ENCODE assay signal across 1 cellular context in the genomic region with DNA sequence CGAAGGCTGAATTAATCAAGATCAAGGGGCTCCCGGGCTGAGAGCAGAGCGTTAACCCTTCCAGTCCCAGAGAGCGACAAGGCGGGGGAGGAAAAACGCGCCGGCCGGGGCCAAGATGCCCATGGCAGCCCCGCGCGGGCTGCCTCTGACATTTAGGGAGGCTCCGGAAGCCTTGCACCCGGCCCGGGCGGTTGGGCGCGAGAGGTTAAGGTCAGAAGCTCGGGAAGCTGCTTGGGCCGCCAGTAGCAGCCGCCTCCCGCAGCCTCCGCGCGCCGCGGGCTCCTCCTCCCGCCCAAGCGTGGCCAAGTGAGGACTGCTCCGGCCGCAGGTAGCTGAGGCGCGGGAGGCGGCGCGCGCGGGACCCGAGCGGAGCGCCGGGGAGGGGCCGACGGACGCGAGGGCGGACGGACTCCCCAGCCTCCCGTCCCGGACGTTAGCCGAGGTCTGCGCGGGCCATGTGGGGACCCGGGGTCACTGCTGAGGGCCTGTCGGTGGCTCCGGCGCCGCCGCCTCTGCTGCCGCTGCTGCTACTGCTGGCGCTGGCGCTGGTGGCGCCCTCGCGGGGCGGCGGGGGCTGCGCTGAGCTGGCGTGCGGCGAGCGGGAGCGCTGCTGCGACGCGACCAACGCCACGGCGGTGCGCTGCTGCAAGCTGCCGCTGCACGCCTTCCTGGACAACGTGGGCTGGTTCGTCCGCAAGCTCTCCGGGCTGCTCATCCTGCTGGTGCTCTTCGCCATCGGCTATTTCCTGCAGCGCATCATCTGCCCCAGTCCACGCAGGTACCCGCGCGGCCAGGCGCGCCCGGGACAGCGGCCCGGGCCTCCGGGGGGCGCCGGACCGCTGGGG.
A peak's percentile ranks its signal among the peaks of the same experiment; 100 is the strongest.
TF ChIP-seq lines count a peak whose summit lies in the region.

A gene (plus strand): TSS at position 242 of the 845 bp plus-strand sequence. CDS start 214 bp downstream, at position 456.

TF ChIP-seq in K562, 482 proteins besides CTCF, POLR2A, EP300 and RAD21 (continued from another document and continues in another):
- TF ChIP-seq, protein P1, sequence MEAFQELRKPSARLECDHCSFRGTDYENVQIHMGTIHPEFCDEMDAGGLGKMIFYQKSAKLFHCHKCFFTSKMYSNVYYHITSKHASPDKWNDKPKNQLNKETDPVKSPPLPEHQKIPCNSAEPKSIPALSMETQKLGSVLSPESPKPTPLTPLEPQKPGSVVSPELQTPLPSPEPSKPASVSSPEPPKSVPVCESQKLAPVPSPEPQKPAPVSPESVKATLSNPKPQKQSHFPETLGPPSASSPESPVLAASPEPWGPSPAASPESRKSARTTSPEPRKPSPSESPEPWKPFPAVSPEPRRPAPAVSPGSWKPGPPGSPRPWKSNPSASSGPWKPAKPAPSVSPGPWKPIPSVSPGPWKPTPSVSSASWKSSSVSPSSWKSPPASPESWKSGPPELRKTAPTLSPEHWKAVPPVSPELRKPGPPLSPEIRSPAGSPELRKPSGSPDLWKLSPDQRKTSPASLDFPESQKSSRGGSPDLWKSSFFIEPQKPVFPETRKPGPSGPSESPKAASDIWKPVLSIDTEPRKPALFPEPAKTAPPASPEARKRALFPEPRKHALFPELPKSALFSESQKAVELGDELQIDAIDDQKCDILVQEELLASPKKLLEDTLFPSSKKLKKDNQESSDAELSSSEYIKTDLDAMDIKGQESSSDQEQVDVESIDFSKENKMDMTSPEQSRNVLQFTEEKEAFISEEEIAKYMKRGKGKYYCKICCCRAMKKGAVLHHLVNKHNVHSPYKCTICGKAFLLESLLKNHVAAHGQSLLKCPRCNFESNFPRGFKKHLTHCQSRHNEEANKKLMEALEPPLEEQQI (IDR thresholded peaks at IDR 0.05) = no peak
- TF ChIP-seq, protein P2, sequence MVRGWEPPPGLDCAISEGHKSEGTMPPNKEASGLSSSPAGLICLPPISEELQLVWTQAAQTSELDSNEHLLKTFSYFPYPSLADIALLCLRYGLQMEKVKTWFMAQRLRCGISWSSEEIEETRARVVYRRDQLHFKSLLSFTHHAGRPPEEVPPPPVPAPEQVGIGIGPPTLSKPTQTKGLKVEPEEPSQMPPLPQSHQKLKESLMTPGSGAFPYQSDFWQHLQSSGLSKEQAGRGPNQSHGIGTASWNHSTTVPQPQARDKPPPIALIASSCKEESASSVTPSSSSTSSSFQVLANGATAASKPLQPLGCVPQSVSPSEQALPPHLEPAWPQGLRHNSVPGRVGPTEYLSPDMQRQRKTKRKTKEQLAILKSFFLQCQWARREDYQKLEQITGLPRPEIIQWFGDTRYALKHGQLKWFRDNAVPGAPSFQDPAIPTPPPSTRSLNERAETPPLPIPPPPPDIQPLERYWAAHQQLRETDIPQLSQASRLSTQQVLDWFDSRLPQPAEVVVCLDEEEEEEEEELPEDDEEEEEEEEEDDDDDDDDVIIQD (CRISPR knock-in tag; IDR thresholded peaks at IDR 0.05) = no peak
- TF ChIP-seq ZNF224 (CRISPR knock-in tag; IDR thresholded peaks at IDR 0.05) (no peak), CCNT2 (IDR thresholded peaks at IDR 0.05; ENCODE audit: borderline replicate concordance, extremely low read depth, insufficient read length, low read depth, low read length) (peak; percentile 69), ZNF197 (CRISPR knock-in tag; IDR thresholded peaks at IDR 0.05; ENCODE audit: low read depth) (no peak), EGR1 (conservative IDR thresholded peaks at IDR 0.05) (peak; percentile 60), NUFIP1 (IDR thresholded peaks at IDR 0.05; ENCODE audit: partially characterized antibody) (no peak), ZNF165 (CRISPR knock-in tag; IDR thresholded peaks at IDR 0.05; ENCODE audit: borderline replicate concordance) (no peak), MYBL2 (IDR thresholded peaks at IDR 0.05; ENCODE audit: low read depth) (no peak), MYBL2 (CRISPR knock-in tag; IDR thresholded peaks at IDR 0.05; ENCODE audit: borderline replicate concordance) (no peak), DDX20 (tag; IDR thresholded peaks at IDR 0.05; ENCODE audit: low read depth) (no peak), ZNF551 (CRISPR knock-in tag; IDR thresholded peaks at IDR 0.05) (no peak), RBFOX2 (IDR thresholded peaks at IDR 0.05; ENCODE audit: low read depth, low read length) (peak; percentile 78), TSC22D4 (tag; IDR thresholded peaks at IDR 0.05) (no peak), TCFL5 (CRISPR knock-in tag; conservative IDR thresholded peaks at IDR 0.05) (no peak), CCAR2 (IDR thresholded peaks at IDR 0.05; ENCODE audit: low read depth, low read length) (no peak), SUPT5H (IDR thresholded peaks at IDR 0.05) (no peak), PHF20 (IDR thresholded peaks at IDR 0.05; ENCODE audit: partially characterized antibody) (no peak), THRAP3 (IDR thresholded peaks at IDR 0.05; ENCODE audit: borderline replicate concordance) (no peak), RBM25 (IDR thresholded peaks at IDR 0.05; ENCODE audit: low read depth, low read length, severe bottlenecking) (no peak), TAF9B (IDR thresholded peaks at IDR 0.05; ENCODE audit: partially characterized antibody) (no peak), ZBTB8A (IDR thresholded peaks at IDR 0.05; ENCODE audit: partially characterized antibody) (no peak), ZNF445 (CRISPR knock-in tag; IDR thresholded peaks at IDR 0.05; ENCODE audit: low read depth) (no peak), NCOA6 (IDR thresholded peaks at IDR 0.05) (no peak), ELF2 (CRISPR knock-in tag; IDR thresholded peaks at IDR 0.05) (0 out of 2 replicates have a peak, but pooled peaks have one; percentile 30), RUNX1 (IDR thresholded peaks at IDR 0.05; ENCODE audit: low read depth) (no peak), NEUROD1 (IDR thresholded peaks at IDR 0.05; ENCODE audit: borderline replicate concordance, low read depth, low read length, partially characterized antibody) (no peak), BHLHE40 (IDR thresholded peaks at IDR 0.05; ENCODE audit: low read length) (peak; percentile 23; the same call in 1 of the 2 replicates), FOXJ3 (CRISPR knock-in tag; IDR thresholded peaks at IDR 0.05) (no peak), MXI1 (IDR thresholded peaks at IDR 0.05; ENCODE audit: low read depth, low read length) (no peak), NFE2 (IDR thresholded peaks at IDR 0.05; ENCODE audit: low read depth) (no peak), ZNF57 (CRISPR knock-in tag; IDR thresholded peaks at IDR 0.05) (no peak), MTA1 (IDR thresholded peaks at IDR 0.05; ENCODE audit: borderline replicate concordance) (no peak), ZNF324 (CRISPR knock-in tag; IDR thresholded peaks at IDR 0.05) (no peak), MEIS2 (IDR thresholded peaks at IDR 0.05; ENCODE audit: partially characterized antibody) (no peak), SMARCC2 (IDR thresholded peaks at IDR 0.05; ENCODE audit: low read depth) (no peak), PHB (CRISPR knock-in tag; IDR thresholded peaks at IDR 0.05) (no peak), HIVEP1 (CRISPR knock-in tag; IDR thresholded peaks at IDR 0.05) (no peak), ZEB2 (IDR thresholded peaks at IDR 0.05) (0 out of 2 replicates have a peak, but pooled peaks have one; percentile 29), KLF10 (CRISPR knock-in tag; IDR thresholded peaks at IDR 0.05) (no peak)
- TF ChIP-seq, protein P3, sequence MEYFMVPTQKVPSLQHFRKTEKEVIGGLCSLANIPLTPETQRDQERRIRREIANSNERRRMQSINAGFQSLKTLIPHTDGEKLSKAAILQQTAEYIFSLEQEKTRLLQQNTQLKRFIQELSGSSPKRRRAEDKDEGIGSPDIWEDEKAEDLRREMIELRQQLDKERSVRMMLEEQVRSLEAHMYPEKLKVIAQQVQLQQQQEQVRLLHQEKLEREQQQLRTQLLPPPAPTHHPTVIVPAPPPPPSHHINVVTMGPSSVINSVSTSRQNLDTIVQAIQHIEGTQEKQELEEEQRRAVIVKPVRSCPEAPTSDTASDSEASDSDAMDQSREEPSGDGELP (CRISPR knock-in tag; IDR thresholded peaks at IDR 0.05; ENCODE audit: borderline replicate concordance) = peak; percentile 19; the same call in 1 of the 2 replicates
- TF ChIP-seq, protein P4, sequence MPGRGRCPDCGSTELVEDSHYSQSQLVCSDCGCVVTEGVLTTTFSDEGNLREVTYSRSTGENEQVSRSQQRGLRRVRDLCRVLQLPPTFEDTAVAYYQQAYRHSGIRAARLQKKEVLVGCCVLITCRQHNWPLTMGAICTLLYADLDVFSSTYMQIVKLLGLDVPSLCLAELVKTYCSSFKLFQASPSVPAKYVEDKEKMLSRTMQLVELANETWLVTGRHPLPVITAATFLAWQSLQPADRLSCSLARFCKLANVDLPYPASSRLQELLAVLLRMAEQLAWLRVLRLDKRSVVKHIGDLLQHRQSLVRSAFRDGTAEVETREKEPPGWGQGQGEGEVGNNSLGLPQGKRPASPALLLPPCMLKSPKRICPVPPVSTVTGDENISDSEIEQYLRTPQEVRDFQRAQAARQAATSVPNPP (IDR thresholded peaks at IDR 0.05; ENCODE audit: borderline replicate concordance, insufficient read depth, insufficient read length) = no peak
- TF ChIP-seq, protein P5, sequence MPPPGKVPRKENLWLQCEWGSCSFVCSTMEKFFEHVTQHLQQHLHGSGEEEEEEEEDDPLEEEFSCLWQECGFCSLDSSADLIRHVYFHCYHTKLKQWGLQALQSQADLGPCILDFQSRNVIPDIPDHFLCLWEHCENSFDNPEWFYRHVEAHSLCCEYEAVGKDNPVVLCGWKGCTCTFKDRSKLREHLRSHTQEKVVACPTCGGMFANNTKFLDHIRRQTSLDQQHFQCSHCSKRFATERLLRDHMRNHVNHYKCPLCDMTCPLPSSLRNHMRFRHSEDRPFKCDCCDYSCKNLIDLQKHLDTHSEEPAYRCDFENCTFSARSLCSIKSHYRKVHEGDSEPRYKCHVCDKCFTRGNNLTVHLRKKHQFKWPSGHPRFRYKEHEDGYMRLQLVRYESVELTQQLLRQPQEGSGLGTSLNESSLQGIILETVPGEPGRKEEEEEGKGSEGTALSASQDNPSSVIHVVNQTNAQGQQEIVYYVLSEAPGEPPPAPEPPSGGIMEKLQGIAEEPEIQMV (tag; conservative IDR thresholded peaks at IDR 0.05; ENCODE audit: low read depth) = no peak
- TF ChIP-seq, protein P6, sequence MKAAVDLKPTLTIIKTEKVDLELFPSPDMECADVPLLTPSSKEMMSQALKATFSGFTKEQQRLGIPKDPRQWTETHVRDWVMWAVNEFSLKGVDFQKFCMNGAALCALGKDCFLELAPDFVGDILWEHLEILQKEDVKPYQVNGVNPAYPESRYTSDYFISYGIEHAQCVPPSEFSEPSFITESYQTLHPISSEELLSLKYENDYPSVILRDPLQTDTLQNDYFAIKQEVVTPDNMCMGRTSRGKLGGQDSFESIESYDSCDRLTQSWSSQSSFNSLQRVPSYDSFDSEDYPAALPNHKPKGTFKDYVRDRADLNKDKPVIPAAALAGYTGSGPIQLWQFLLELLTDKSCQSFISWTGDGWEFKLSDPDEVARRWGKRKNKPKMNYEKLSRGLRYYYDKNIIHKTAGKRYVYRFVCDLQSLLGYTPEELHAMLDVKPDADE (conservative IDR thresholded peaks at IDR 0.05; ENCODE audit: control insufficient read depth, low read depth, low read length) = peak; percentile 64
- TF ChIP-seq, protein P7, sequence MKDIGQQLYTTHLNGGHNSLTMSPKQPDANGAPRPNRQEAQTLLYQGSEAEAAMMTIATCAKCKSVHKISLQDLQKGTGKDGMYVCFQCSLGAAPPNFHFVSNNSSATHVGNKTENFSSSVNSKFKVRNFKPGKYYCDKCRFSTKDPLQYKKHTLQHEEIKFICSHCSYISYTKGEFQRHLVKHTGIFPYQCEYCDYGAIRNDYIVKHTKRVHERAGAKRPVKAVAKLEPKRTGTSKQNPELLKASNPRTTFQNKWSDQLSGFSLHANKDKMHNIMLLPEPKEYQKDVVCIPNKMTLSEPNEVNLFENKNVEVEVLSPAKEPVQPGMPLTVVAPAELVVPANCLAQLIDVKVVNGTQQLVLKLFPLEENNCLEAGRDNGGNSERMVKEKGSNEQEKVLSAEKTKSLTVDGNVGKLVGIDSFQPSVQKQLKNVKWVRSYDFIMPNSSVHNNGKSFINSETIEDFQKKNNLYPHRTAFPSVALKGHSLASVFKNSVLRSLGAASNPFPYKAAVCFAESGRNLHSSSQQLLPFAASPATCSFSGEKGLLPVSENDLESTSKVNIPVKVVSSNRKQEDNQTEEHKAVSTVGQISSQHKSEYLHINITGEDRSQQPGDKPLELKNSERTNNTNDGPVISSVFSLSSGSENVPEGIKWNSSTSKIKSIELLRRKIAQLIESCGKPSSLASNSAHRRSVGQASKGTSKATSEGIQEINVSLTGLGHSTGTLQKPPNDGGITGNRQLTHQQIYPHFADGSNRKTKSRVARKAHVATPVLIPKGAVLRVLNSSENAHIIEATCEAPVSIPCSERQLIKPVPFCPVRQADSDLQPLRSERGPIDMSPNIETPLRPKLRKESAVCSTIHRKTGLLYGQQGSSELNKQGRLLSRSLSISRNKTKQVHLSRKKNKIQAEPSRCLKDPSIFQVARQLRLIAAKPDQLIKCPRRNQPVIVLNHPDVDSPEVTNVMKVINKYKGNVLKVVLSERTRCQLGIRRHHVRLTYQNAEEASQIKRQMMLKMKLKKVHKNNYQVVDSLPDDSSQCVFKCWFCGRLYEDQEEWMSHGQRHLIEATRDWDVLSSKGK (CRISPR knock-in tag; IDR thresholded peaks at IDR 0.05) = no peak
- TF ChIP-seq, protein P8, sequence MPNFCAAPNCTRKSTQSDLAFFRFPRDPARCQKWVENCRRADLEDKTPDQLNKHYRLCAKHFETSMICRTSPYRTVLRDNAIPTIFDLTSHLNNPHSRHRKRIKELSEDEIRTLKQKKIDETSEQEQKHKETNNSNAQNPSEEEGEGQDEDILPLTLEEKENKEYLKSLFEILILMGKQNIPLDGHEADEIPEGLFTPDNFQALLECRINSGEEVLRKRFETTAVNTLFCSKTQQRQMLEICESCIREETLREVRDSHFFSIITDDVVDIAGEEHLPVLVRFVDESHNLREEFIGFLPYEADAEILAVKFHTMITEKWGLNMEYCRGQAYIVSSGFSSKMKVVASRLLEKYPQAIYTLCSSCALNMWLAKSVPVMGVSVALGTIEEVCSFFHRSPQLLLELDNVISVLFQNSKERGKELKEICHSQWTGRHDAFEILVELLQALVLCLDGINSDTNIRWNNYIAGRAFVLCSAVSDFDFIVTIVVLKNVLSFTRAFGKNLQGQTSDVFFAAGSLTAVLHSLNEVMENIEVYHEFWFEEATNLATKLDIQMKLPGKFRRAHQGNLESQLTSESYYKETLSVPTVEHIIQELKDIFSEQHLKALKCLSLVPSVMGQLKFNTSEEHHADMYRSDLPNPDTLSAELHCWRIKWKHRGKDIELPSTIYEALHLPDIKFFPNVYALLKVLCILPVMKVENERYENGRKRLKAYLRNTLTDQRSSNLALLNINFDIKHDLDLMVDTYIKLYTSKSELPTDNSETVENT (CRISPR knock-in tag; IDR thresholded peaks at IDR 0.05) = 0 out of 2 replicates have a peak, but pooled peaks have one; percentile 7
- TF ChIP-seq, protein P9, sequence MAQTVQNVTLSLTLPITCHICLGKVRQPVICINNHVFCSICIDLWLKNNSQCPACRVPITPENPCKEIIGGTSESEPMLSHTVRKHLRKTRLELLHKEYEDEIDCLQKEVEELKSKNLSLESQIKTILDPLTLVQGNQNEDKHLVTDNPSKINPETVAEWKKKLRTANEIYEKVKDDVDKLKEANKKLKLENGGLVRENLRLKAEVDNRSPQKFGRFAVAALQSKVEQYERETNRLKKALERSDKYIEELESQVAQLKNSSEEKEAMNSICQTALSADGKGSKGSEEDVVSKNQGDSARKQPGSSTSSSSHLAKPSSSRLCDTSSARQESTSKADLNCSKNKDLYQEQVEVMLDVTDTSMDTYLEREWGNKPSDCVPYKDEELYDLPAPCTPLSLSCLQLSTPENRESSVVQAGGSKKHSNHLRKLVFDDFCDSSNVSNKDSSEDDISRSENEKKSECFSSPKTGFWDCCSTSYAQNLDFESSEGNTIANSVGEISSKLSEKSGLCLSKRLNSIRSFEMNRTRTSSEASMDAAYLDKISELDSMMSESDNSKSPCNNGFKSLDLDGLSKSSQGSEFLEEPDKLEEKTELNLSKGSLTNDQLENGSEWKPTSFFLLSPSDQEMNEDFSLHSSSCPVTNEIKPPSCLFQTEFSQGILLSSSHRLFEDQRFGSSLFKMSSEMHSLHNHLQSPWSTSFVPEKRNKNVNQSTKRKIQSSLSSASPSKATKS (CRISPR knock-in tag; IDR thresholded peaks at IDR 0.05) = no peak
